25 cellular contexts compared by ENCODE assay signal in genomic region chr17:59202320-59202719, GRCh38. TPM values are rescaled to one million over a fixed set of nuclear protein-coding genes. Genes with fewer than 3 reads are reported as not detected.
DNase-seq lines count a peak whose midpoint lies in the region; ATAC-seq, FAIRE-seq and TF ChIP-seq lines count a peak whose summit lies in the region.
"Had no signal": no experiment of that assay in that cellular context is flagged by ENCODE, and none has a peak within 500 bp of the region (broad histone marks: within the 10 kb centered on the region; RNA-seq: fewer than 3 reads in every experiment).

No MANE protein-coding gene starts in this region.

- CTCF ChIA-PET in HCT116 (lab: Charles Lee), result no interaction called here
- CTCF ChIA-PET in OCI-LY7 (lab: Charles Lee; ENCODE audit: unreplicated experiment), result no interaction called here
- CTCF ChIA-PET in GM12878 (lab: Yijun Ruan, JAX), result no interaction called here
- CTCF ChIA-PET in CD4-positive, alpha-beta memory T cell (lab: Charles Lee; ENCODE audit: partially characterized antibody), result no interaction called here

- TF ChIP-seq EP300 in GM12878 (IDR thresholded peaks at IDR 0.05; ENCODE audit: borderline replicate concordance in 1 of 2, control insufficient read depth in 1 of 2, low read depth in 2 of 2, low read length in 2 of 2), result no peak

- peaks cover 23% of the 10 kb centered on the region for H3K36me3 Mint-ChIP-seq in activated T-helper 2 cell treated with anti-CD3 and anti-CD28 coated beads, Interferon-gamma antibody, Interleukin-2, Interleukin-4, amounts not matched to agents 10 μg/mL and 5 μg/mL and 100 μg/mL, durations not matched to agents 14 hours and 24 hours and 36 hours (ENCODE audit: low read depth)
- H3K36me3 Mint-ChIP-seq in CD4-positive, alpha-beta memory T cell, result no peaks in the 10 kb centered on the region
- H3K36me3 Mint-ChIP-seq: CD8-positive, alpha-beta memory T cell had no signal

- TF ChIP-seq CTCF in HCT116 (IDR thresholded peaks at IDR 0.05 in 2 of 3, conservative IDR thresholded peaks at IDR 0.05 in 1 of 3; ENCODE audit: borderline replicate concordance in 1 of 3, insufficient read depth in 1 of 3, low read depth in 2 of 3, low read length in 2 of 3) (no peak), OCI-LY7 (conservative IDR thresholded peaks at IDR 0.05; ENCODE audit: low read length) (no peak), GM12878 (IDR thresholded peaks at IDR 0.05 in 2 of 3, conservative IDR thresholded peaks at IDR 0.05 in 1 of 3; ENCODE audit: control insufficient read depth in 2 of 3, extremely low read depth in 1 of 3, insufficient read depth in 1 of 3, low read depth in 3 of 3, low read length in 3 of 3) (no peak), osteoblast (IDR thresholded peaks at IDR 0.05; ENCODE audit: extremely low read depth, low read depth, low read length) (no peak)

- 46% methylated on average over 1 of the region's 1 CpG for WGBS in GM12878 (ENCODE audit: insufficient coverage, insufficient replicate concordance, low lambda C conversion rate, missing lambda C conversion rate)

- TF ChIP-seq RAD21 in HCT116 (IDR thresholded peaks at IDR 0.05; ENCODE audit: low read depth) (no peak), GM12878 (IDR thresholded peaks at IDR 0.05; ENCODE audit: insufficient read depth, low read depth, low read length) (no peak)

- H3K79me2 ChIP-seq in HCT116 (ENCODE audit: insufficient read depth, low read length), result no peaks in the 10 kb centered on the region
- H3K79me2 ChIP-seq in OCI-LY7 (ENCODE audit: insufficient read depth, low read depth, low read length), result no peaks in the 10 kb centered on the region
- no peaks in the 10 kb centered on the region for H3K79me2 ChIP-seq in GM12878 (ENCODE audit: control insufficient read depth, insufficient read depth, low read length)
- H3K79me2 ChIP-seq in osteoblast (ENCODE audit: insufficient read depth, low read length), result no peaks in the 10 kb centered on the region

- H3K36me3 ChIP-seq in HCT116 (ENCODE audit: control insufficient read depth in 1 of 2, insufficient read depth in 2 of 2, low read length in 2 of 2), result peaks cover 25 to 51% of the 10 kb centered on the region in 2 experiments
- peaks cover 69% of the 10 kb centered on the region for H3K36me3 ChIP-seq in OCI-LY7 (ENCODE audit: insufficient read depth, low read length)
- H3K36me3 ChIP-seq in GM12878 (ENCODE audit: control insufficient read depth in 2 of 2, insufficient read depth in 2 of 2, low read length in 1 of 2), result peaks cover 0 to 16% of the 10 kb centered on the region in 2 experiments; a peak in 2 of 4 replicates
- H3K36me3 ChIP-seq in osteoblast (ENCODE audit: insufficient read depth, low read length), result peaks cover 24% of the 10 kb centered on the region
- H3K36me3 ChIP-seq in CD4-positive, alpha-beta memory T cell (ENCODE audit: insufficient read depth, low read length), result no peaks in the 10 kb centered on the region

- no peak overlapping the region for H3K4me3 Mint-ChIP-seq in activated T-helper 2 cell treated with anti-CD3 and anti-CD28 coated beads, Interferon-gamma antibody, Interleukin-2, Interleukin-4, amounts not matched to agents 10 μg/mL and 5 μg/mL and 100 μg/mL, durations not matched to agents 14 hours and 24 hours and 36 hours (ENCODE audit: low read depth)
- H3K4me3 Mint-ChIP-seq in CD4-positive, alpha-beta memory T cell, result no peak overlapping the region
- H3K4me3 Mint-ChIP-seq: B cell; CD4-positive, alpha-beta T cell; CD8-positive, alpha-beta memory T cell had no signal

- H3K9me2 ChIP-seq in HCT116 (ENCODE audit: insufficient read depth) (no peaks in the 10 kb centered on the region), OCI-LY7 (ENCODE audit: insufficient read depth, low read length) (no peaks in the 10 kb centered on the region)

- H3K9me3 ChIP-seq in HCT116 (ENCODE audit: control insufficient read depth in 1 of 2, insufficient read depth in 1 of 2, low read depth in 1 of 2, low read length in 2 of 2), result no peaks in the 10 kb centered on the region
- H3K9me3 ChIP-seq in OCI-LY7 (ENCODE audit: low read length), result no peaks in the 10 kb centered on the region
- no peaks in the 10 kb centered on the region for H3K9me3 ChIP-seq in GM12878 (replicated peaks; ENCODE audit: control insufficient read depth, insufficient read depth, low read length)
- H3K9me3 ChIP-seq in osteoblast (ENCODE audit: low read depth, low read length), result no peaks in the 10 kb centered on the region
- no peaks in the 10 kb centered on the region for H3K9me3 ChIP-seq in CD4-positive, alpha-beta memory T cell (ENCODE audit: control insufficient read depth in 1 of 2, low read length in 2 of 2)
- H3K9me3 ChIP-seq: A549; BLaER1 treated with 17β-estradiol and CSF1 and Interleukin-3, amounts not matched to agents 10 nM and 100 nM had no signal

- H3K27ac ChIP-seq in HCT116 (ENCODE audit: low read depth, low read length) (no peak overlapping the region), OCI-LY7 (ENCODE audit: low read depth, low read length, poor library complexity, severe bottlenecking) (no peak overlapping the region), GM12878 (ENCODE audit: control insufficient read depth, insufficient read depth) (no peak overlapping the region), osteoblast (ENCODE audit: low read depth, low read length) (no peak overlapping the region)
- no peak overlapping the region for H3K27ac ChIP-seq in CD4-positive, alpha-beta memory T cell (ENCODE audit: low read depth, low read length)
- H3K27ac ChIP-seq: 22Rv1; A549; BLaER1 treated with 17β-estradiol and CSF1 and Interleukin-3, amounts not matched to agents 10 nM and 100 nM; C4-2B had no signal

- DNase-seq in HCT116 (ENCODE audit: low read depth, low spot score) (no peak), OCI-LY7 (ENCODE audit: low spot score) (no peak), GM12878 (ENCODE audit: low read depth, low spot score) (no peak), osteoblast (ENCODE audit: insufficient read length, low spot score, missing footprints) (peak; percentile 52)
- no peak for DNase-seq in activated T-helper 2 cell treated with anti-CD3 and anti-CD28 coated beads, Interferon-gamma antibody, Interleukin-2, Interleukin-4, amounts not matched to agents 10 μg/mL and 5 μg/mL and 100 μg/mL, durations not matched to agents 14 hours and 24 hours and 36 hours (ENCODE audit: low spot score)
- DNase-seq in CD4-positive, alpha-beta memory T cell, result no peak
- DNase-seq: AML-193; CD4-positive, alpha-beta T cell; CD8-positive, alpha-beta memory T cell; COR-L47; DMS 273 treated with DMSO at 0.1 percent for 48 hours; DMS153; DMS53; DMS79; DND-41; EL; GDM1 had no signal

- H3K9me3 Mint-ChIP-seq in activated T-helper 2 cell treated with anti-CD3 and anti-CD28 coated beads, Interferon-gamma antibody, Interleukin-2, Interleukin-4, amounts not matched to agents 10 μg/mL and 5 μg/mL and 100 μg/mL, durations not matched to agents 14 hours and 24 hours and 36 hours, result no peaks in the 10 kb centered on the region
- no peaks in the 10 kb centered on the region for H3K9me3 Mint-ChIP-seq in CD4-positive, alpha-beta memory T cell
- H3K9me3 Mint-ChIP-seq: CD4-positive, alpha-beta T cell; CD8-positive, alpha-beta memory T cell had no signal

- H2AFZ ChIP-seq in HCT116 (ENCODE audit: low read depth, low read length, poor library complexity, severe bottlenecking) (no peak overlapping the region), OCI-LY7 (ENCODE audit: low read length) (no peak overlapping the region), GM12878 (ENCODE audit: control insufficient read depth, low read depth, low read length) (no peak overlapping the region), osteoblast (ENCODE audit: low read length) (no peak overlapping the region)

- BruUV-seq in HCT116 (replicated peaks; lab: Mats Ljungman, UMichigan) (TSS peak; percentile 38), OCI-LY7 (replicated peaks; lab: Mats Ljungman, UMichigan) (TSS peak; percentile 64), GM12878 (replicated peaks; lab: Mats Ljungman, UMichigan) (TSS peak; percentile 66)

- H3K4me2 ChIP-seq in HCT116 (ENCODE audit: low read length), result no peak overlapping the region
- no peak overlapping the region for H3K4me2 ChIP-seq in OCI-LY7 (ENCODE audit: low read length)
- H3K4me2 ChIP-seq in GM12878 (ENCODE audit: control insufficient read depth, insufficient read depth), result no peak overlapping the region
- H3K4me2 ChIP-seq in osteoblast (ENCODE audit: insufficient read depth, low read length), result no peak overlapping the region
- H3K4me2 ChIP-seq: A549; BLaER1 treated with 17β-estradiol and CSF1 and Interleukin-3, amounts not matched to agents 10 nM and 100 nM had no signal

- SMC1A ChIA-PET in GM12878 (lab: Charles Lee; ENCODE audit: uncharacterized antibody, unreplicated experiment), result interaction anchor here (0.6 kb wide), 1 partner anchor 361 kb away, joined by 3 read pairs; no protein-coding TSS in a partner anchor

- no peak overlapping the region for H3K4me3 ChIP-seq in HCT116 (replicated peaks in 1 of 2; ENCODE audit: low read depth in 1 of 2, low read length in 2 of 2)
- no peak overlapping the region for H3K4me3 ChIP-seq in OCI-LY7 (ENCODE audit: low read depth, low read length, poor library complexity, severe bottlenecking)
- no peak overlapping the region for H3K4me3 ChIP-seq in GM12878
- no peak overlapping the region for H3K4me3 ChIP-seq in osteoblast (ENCODE audit: insufficient read depth, low read length)
- no peak overlapping the region for H3K4me3 ChIP-seq in CD4-positive, alpha-beta memory T cell (ENCODE audit: low read length in 2 of 2)
- H3K4me3 ChIP-seq: A549; BLaER1 treated with 17β-estradiol and CSF1 and Interleukin-3, amounts not matched to agents 10 nM and 100 nM had no signal

- H3K27me3 ChIP-seq in HCT116 (ENCODE audit: insufficient read depth, low read length), result no peaks in the 10 kb centered on the region
- H3K27me3 ChIP-seq in GM12878 (replicated peaks in 1 of 2; ENCODE audit: control insufficient read depth in 2 of 2, insufficient read depth in 2 of 2, low read length in 1 of 2), result no peaks in the 10 kb centered on the region
- no peaks in the 10 kb centered on the region for H3K27me3 ChIP-seq in osteoblast (ENCODE audit: insufficient read depth, low read length)
- H3K27me3 ChIP-seq in CD4-positive, alpha-beta memory T cell (ENCODE audit: insufficient read depth, low read length), result no peaks in the 10 kb centered on the region
- H3K27me3 ChIP-seq: BLaER1 treated with 17β-estradiol and CSF1 and Interleukin-3, amounts not matched to agents 10 nM and 100 nM had no signal

- H3K27ac Mint-ChIP-seq in activated T-helper 2 cell treated with anti-CD3 and anti-CD28 coated beads, Interferon-gamma antibody, Interleukin-2, Interleukin-4, amounts not matched to agents 10 μg/mL and 5 μg/mL and 100 μg/mL, durations not matched to agents 14 hours and 24 hours and 36 hours, result no peak overlapping the region
- no peak overlapping the region for H3K27ac Mint-ChIP-seq in CD4-positive, alpha-beta memory T cell
- H3K27ac Mint-ChIP-seq: B cell; CD4-positive, alpha-beta T cell; CD8-positive, alpha-beta memory T cell had no signal

- H3K4me1 Mint-ChIP-seq in activated T-helper 2 cell treated with anti-CD3 and anti-CD28 coated beads, Interferon-gamma antibody, Interleukin-2, Interleukin-4, amounts not matched to agents 10 μg/mL and 5 μg/mL and 100 μg/mL, durations not matched to agents 14 hours and 24 hours and 36 hours (ENCODE audit: low read depth), result no peaks in the 10 kb centered on the region
- H3K4me1 Mint-ChIP-seq in CD4-positive, alpha-beta memory T cell, result no peaks in the 10 kb centered on the region
- H3K4me1 Mint-ChIP-seq: B cell; CD8-positive, alpha-beta memory T cell had no signal

- H4K20me1 ChIP-seq in HCT116 (ENCODE audit: insufficient read depth), result no peaks in the 10 kb centered on the region
- H4K20me1 ChIP-seq in OCI-LY7 (ENCODE audit: insufficient read depth, low read length), result no peaks in the 10 kb centered on the region
- no peaks in the 10 kb centered on the region for H4K20me1 ChIP-seq in GM12878 (ENCODE audit: control insufficient read depth, insufficient read depth)
- H4K20me1 ChIP-seq in osteoblast (ENCODE audit: insufficient read depth, low read length), result no peaks in the 10 kb centered on the region
- H4K20me1 ChIP-seq: BLaER1 treated with 17β-estradiol and CSF1 and Interleukin-3, amounts not matched to agents 10 nM and 100 nM had no signal

- H3K9ac ChIP-seq in HCT116 (ENCODE audit: low read length), result no peak overlapping the region
- no peak overlapping the region for H3K9ac ChIP-seq in GM12878 (ENCODE audit: control insufficient read depth, insufficient read depth, low read length)
- H3K9ac ChIP-seq: BLaER1 treated with 17β-estradiol and CSF1 and Interleukin-3, amounts not matched to agents 10 nM and 100 nM had no signal

- no peaks in the 10 kb centered on the region for H3K27me3 Mint-ChIP-seq in activated T-helper 2 cell treated with anti-CD3 and anti-CD28 coated beads, Interferon-gamma antibody, Interleukin-2, Interleukin-4, amounts not matched to agents 10 μg/mL and 5 μg/mL and 100 μg/mL, durations not matched to agents 14 hours and 24 hours and 36 hours (ENCODE audit: low read depth)
- H3K27me3 Mint-ChIP-seq in CD4-positive, alpha-beta memory T cell, result no peaks in the 10 kb centered on the region
- H3K27me3 Mint-ChIP-seq: B cell; CD4-positive, alpha-beta T cell had no signal

- ATAC-seq in HCT116 (no peak), GM12878 (no peak), GM19467 (IDR thresholded peaks at IDR 0.05; ENCODE audit: unreplicated experiment) (no peak)
- ATAC-seq: A549 had no signal

- POLR2A ChIA-PET in HCT116 (lab: Charles Lee) (no interaction called here), OCI-LY7 (lab: Charles Lee) (interaction anchor here (1.6 kb wide), 1 partner anchor 8 kb away, joined by 6 read pairs; the partner anchor contains the start of gene SMG8), GM12878 (lab: Charles Lee) (no interaction called here)
- POLR2A ChIA-PET in CD4-positive, alpha-beta memory T cell (lab: Charles Lee; ENCODE audit: partially characterized antibody), result interaction anchor here (0.6 kb wide), 1 partner anchor 19 kb away, joined by 5 read pairs; no protein-coding TSS in a partner anchor

- no peaks in the 10 kb centered on the region for H3K4me1 ChIP-seq in HCT116 (ENCODE audit: control insufficient read depth in 1 of 2, insufficient read depth in 2 of 2, low read length in 2 of 2)
- H3K4me1 ChIP-seq in OCI-LY7 (ENCODE audit: insufficient read depth, low read length, poor library complexity, severe bottlenecking), result no peaks in the 10 kb centered on the region
- no peaks in the 10 kb centered on the region for H3K4me1 ChIP-seq in GM12878 (ENCODE audit: control insufficient read depth, insufficient read depth, low read length)
- H3K4me1 ChIP-seq in osteoblast (ENCODE audit: insufficient read depth, low read length), result no peaks in the 10 kb centered on the region
- H3K4me1 ChIP-seq in CD4-positive, alpha-beta memory T cell (ENCODE audit: insufficient read depth, low read length), result no peaks in the 10 kb centered on the region
- H3K4me1 ChIP-seq: A549; BLaER1 treated with 17β-estradiol and CSF1 and Interleukin-3, amounts not matched to agents 10 nM and 100 nM had no signal

- intact Hi-C loops in HCT116 (cut with micrococcal nuclease), result no loop called here
- intact Hi-C loops in OCI-LY7 (cut with micrococcal nuclease; ENCODE audit: unreplicated experiment), result no loop called here
- intact Hi-C loops in GM12878 (cut with micrococcal nuclease; ENCODE audit: unreplicated experiment), result no loop called here
- intact Hi-C loops in activated T-helper 2 cell treated with anti-CD3 and anti-CD28 coated beads, Interferon-gamma antibody, Interleukin-2, Interleukin-4, amounts not matched to agents 10 μg/mL and 5 μg/mL and 100 μg/mL, durations not matched to agents 14 hours and 24 hours and 36 hours (cut with micrococcal nuclease), result no loop called here
- intact Hi-C loops in CD4-positive, alpha-beta memory T cell (cut with micrococcal nuclease), result no loop called here

- FAIRE-seq in GM12878 (lab: Jason Lieb, UNC), result no peak
- FAIRE-seq: A549, GM12891, GM18507 had no signal

- in situ Hi-C loops in GM12878 (cut with MboI), result no loop called here

- no peak for TF ChIP-seq POLR2A in HCT116 (IDR thresholded peaks at IDR 0.05; ENCODE audit: borderline replicate concordance, extremely low read depth, insufficient read depth, insufficient read length)
- no peak for TF ChIP-seq POLR2A in GM12878 (IDR thresholded peaks at IDR 0.05; ENCODE audit: low read depth, low read length)

- RAD21 ChIA-PET in HCT116 (lab: Charles Lee; ENCODE audit: low non-redundant PET in 1 of 2, low total read pairs in 2 of 2, uncharacterized antibody in 2 of 2, unreplicated experiment in 2 of 2) (no interaction called here), GM12878 (lab: Charles Lee; ENCODE audit: unreplicated experiment) (no interaction called here)

RNA-seq across cellular contexts. Expression of gene SMG8, which starts 7.5 kb away (rescaled TPM):
- total RNA-seq in HCT116 (2021; ENCODE audit: unreplicated experiment) (21.5 TPM), OCI-LY7 (2022) (16.5 and 17.3 TPM in 2 replicates), GM12878 (2014; rRNA removed) (17.5 and 20.0 TPM in 2 replicates), GM12878 (2014; rRNA removed; fragmentation: Illumina TruSeq; extraction: Trizol) (17.3 and 17.7 TPM in 2 replicates), GM12878 (2021) (13.6 and 14.6 TPM in 2 replicates), osteoblast (19.7 and 21.7 TPM in 2 replicates)
- polyA plus RNA-seq in HCT116 (2012), result 9.3 and 12.4 TPM in 2 replicates
- 16.4 and 19.9 TPM in 2 replicates for total RNA-seq in OCI-LY7 (2014; rRNA removed; shearing (Covaris generic))
- 26.1 and 28.2 TPM in 2 replicates for total RNA-seq in GM12878 (2013; cell fraction: nucleolus; rRNA removed)
- polyA plus RNA-seq in GM12878 (2011; ENCODE audit: low read depth), result 7.7 TPM
- polyA plus RNA-seq in GM12878 (2011; rRNA removed) (15.6 and 16.9 TPM in 2 replicates), GM12878 (2014; fragmentation: Illumina TruSeq; extraction: Trizol) (15.6 and 18.9 TPM in 2 replicates), GM12878 (2014; fragmentation: Nextera tagmentation; extraction: Ambion mirVana) (1 to 10 TPM; 2.8 to 3.8 TPM), GM12878 (2014; rRNA removed) (10.3 and 11.1 TPM in 2 replicates), GM12878 (2016; fragmentation: Nextera tagmentation; extraction: Ambion mirVana) (10 to 100 TPM; 15.8 to 16.8 TPM)
- 12.3 and 12.9 TPM in 2 replicates for polyA plus RNA-seq in GM12878 (2011; cell fraction: cytosol; rRNA removed)
- 10.8 and 11.1 TPM in 2 replicates for polyA plus RNA-seq in GM12878 (2011; cell fraction: nucleus; rRNA removed)
- polyA plus RNA-seq in GM12878 (2012), result 8.3 and 10.5 TPM in 2 replicates
- polyA minus RNA-seq in GM12878 (2011; rRNA and poly(A)+ RNA removed), result 18.4 and 24.5 TPM in 2 replicates
- polyA minus RNA-seq in GM12878 (2011; cell fraction: cytosol; rRNA and poly(A)+ RNA removed), result 5.6 and 6.1 TPM in 2 replicates
- 17.4 and 19.6 TPM in 2 replicates for polyA minus RNA-seq in GM12878 (2011; cell fraction: nucleus; rRNA and poly(A)+ RNA removed)
- total RNA-seq in activated T-helper 2 cell treated with anti-CD3 and anti-CD28 coated beads, Interferon-gamma antibody, Interleukin-2, Interleukin-4, amounts not matched to agents 10 μg/mL and 5 μg/mL and 100 μg/mL, durations not matched to agents 14 hours and 24 hours and 36 hours, result 20.6 and 20.8 TPM in 2 replicates
- 10 to 100 TPM; 18.6 to 19.3 TPM for total RNA-seq in CD4-positive, alpha-beta memory T cell
- 10 to 100 TPM; 15.9 to 16.8 TPM for polyA plus RNA-seq in CD4-positive, alpha-beta memory T cell

RNA-seq across cellular contexts. Expression of gene GDPD1, which starts 18.0 kb away (rescaled TPM):
- total RNA-seq in HCT116 (2021; ENCODE audit: unreplicated experiment), result 13.7 TPM
- 6.7 and 8.9 TPM in 2 replicates for polyA plus RNA-seq in HCT116 (2012)
- total RNA-seq in OCI-LY7 (2014; rRNA removed; shearing (Covaris generic)), result 0.51 and 1.3 TPM in 2 replicates
- 3.6 and 5.0 TPM in 2 replicates for total RNA-seq in OCI-LY7 (2022)
- 9.9 and 11.4 TPM in 2 replicates for total RNA-seq in GM12878 (2013; cell fraction: nucleolus; rRNA removed)
- 0.56 and 0.65 TPM in 2 replicates for total RNA-seq in GM12878 (2014; rRNA removed)
- 0.81 and 1.3 TPM in 2 replicates for total RNA-seq in GM12878 (2014; rRNA removed; fragmentation: Illumina TruSeq; extraction: Trizol)
- total RNA-seq in GM12878 (2021), result 0.64 and 0.74 TPM in 2 replicates
- 0.42 TPM for polyA plus RNA-seq in GM12878 (2011; ENCODE audit: low read depth)
- 1.6 and 3.3 TPM in 2 replicates for polyA plus RNA-seq in GM12878 (2011; rRNA removed)
- polyA plus RNA-seq in GM12878 (2011; cell fraction: cytosol; rRNA removed), result 0.43 and 0.63 TPM in 2 replicates
- 0.94 and 0.97 TPM in 2 replicates for polyA plus RNA-seq in GM12878 (2011; cell fraction: nucleus; rRNA removed)
- polyA plus RNA-seq in GM12878 (2012), result 0.58 TPM in 2 replicates
- 0.88 and 1.6 TPM in 2 replicates for polyA plus RNA-seq in GM12878 (2014; fragmentation: Illumina TruSeq; extraction: Trizol)
- under 1 TPM; 0.18 to 0.40 TPM for polyA plus RNA-seq in GM12878 (2014; fragmentation: Nextera tagmentation; extraction: Ambion mirVana)
- 0.34 and 0.79 TPM in 2 replicates for polyA plus RNA-seq in GM12878 (2014; rRNA removed)
- under 1 TPM; 0.54 to 0.64 TPM for polyA plus RNA-seq in GM12878 (2016; fragmentation: Nextera tagmentation; extraction: Ambion mirVana)
- 1.0 and 1.8 TPM in 2 replicates for polyA minus RNA-seq in GM12878 (2011; rRNA and poly(A)+ RNA removed)
- 1.0 TPM in 1 of 2 replicates, not detected in the other for polyA minus RNA-seq in GM12878 (2011; cell fraction: cytosol; rRNA and poly(A)+ RNA removed)
- 0.97 and 2.7 TPM in 2 replicates for polyA minus RNA-seq in GM12878 (2011; cell fraction: nucleus; rRNA and poly(A)+ RNA removed)
- 1.1 and 2.4 TPM in 2 replicates for total RNA-seq in osteoblast
- total RNA-seq in activated T-helper 2 cell treated with anti-CD3 and anti-CD28 coated beads, Interferon-gamma antibody, Interleukin-2, Interleukin-4, amounts not matched to agents 10 μg/mL and 5 μg/mL and 100 μg/mL, durations not matched to agents 14 hours and 24 hours and 36 hours, result 2.3 and 2.7 TPM in 2 replicates
- total RNA-seq in CD4-positive, alpha-beta memory T cell, result 1 to 10 TPM; 4.5 to 5.3 TPM
- polyA plus RNA-seq in CD4-positive, alpha-beta memory T cell, result 1 to 10 TPM in 1 of 2 donors, under 1 TPM in 1; 0.88 to 2.8 TPM

RNA-seq across cellular contexts. Expression of gene PRR11, which starts 46.8 kb away (rescaled TPM):
- total RNA-seq in HCT116 (2021; ENCODE audit: unreplicated experiment) (86.7 TPM), OCI-LY7 (2022) (106 and 123 TPM in 2 replicates), GM12878 (2014; rRNA removed) (20.8 and 21.2 TPM in 2 replicates), GM12878 (2014; rRNA removed; fragmentation: Illumina TruSeq; extraction: Trizol) (73.9 and 74.4 TPM in 2 replicates), GM12878 (2021) (51.3 and 54.0 TPM in 2 replicates), osteoblast (3.8 and 418 TPM in 2 replicates)
- polyA plus RNA-seq in HCT116 (2012), result 53.5 and 82.5 TPM in 2 replicates
- total RNA-seq in OCI-LY7 (2014; rRNA removed; shearing (Covaris generic)), result 21.9 and 27.3 TPM in 2 replicates
- 9.7 and 11.0 TPM in 2 replicates for total RNA-seq in GM12878 (2013; cell fraction: nucleolus; rRNA removed)
- 18.2 TPM for polyA plus RNA-seq in GM12878 (2011; ENCODE audit: low read depth)
- polyA plus RNA-seq in GM12878 (2011; rRNA removed) (78.3 and 95.1 TPM in 2 replicates), GM12878 (2014; fragmentation: Illumina TruSeq; extraction: Trizol) (97.0 and 99.8 TPM in 2 replicates), GM12878 (2014; fragmentation: Nextera tagmentation; extraction: Ambion mirVana) (10 to 100 TPM; 32.6 to 49.8 TPM), GM12878 (2014; rRNA removed) (46.8 and 49.7 TPM in 2 replicates), GM12878 (2016; fragmentation: Nextera tagmentation; extraction: Ambion mirVana) (10 to 100 TPM; 39.8 to 46.2 TPM)
- polyA plus RNA-seq in GM12878 (2011; cell fraction: cytosol; rRNA removed), result 60.4 and 69.0 TPM in 2 replicates
- 7.3 and 15.0 TPM in 2 replicates for polyA plus RNA-seq in GM12878 (2011; cell fraction: nucleus; rRNA removed)
- polyA plus RNA-seq in GM12878 (2012), result 35.8 and 40.1 TPM in 2 replicates
- 95.1 and 98.6 TPM in 2 replicates for polyA minus RNA-seq in GM12878 (2011; rRNA and poly(A)+ RNA removed)
- 39.4 and 48.4 TPM in 2 replicates for polyA minus RNA-seq in GM12878 (2011; cell fraction: cytosol; rRNA and poly(A)+ RNA removed)
- 5.8 and 8.9 TPM in 2 replicates for polyA minus RNA-seq in GM12878 (2011; cell fraction: nucleus; rRNA and poly(A)+ RNA removed)
- 50.2 and 51.5 TPM in 2 replicates for total RNA-seq in activated T-helper 2 cell treated with anti-CD3 and anti-CD28 coated beads, Interferon-gamma antibody, Interleukin-2, Interleukin-4, amounts not matched to agents 10 μg/mL and 5 μg/mL and 100 μg/mL, durations not matched to agents 14 hours and 24 hours and 36 hours
- total RNA-seq in CD4-positive, alpha-beta memory T cell, result 1 to 10 TPM in 1 of 2 experiments, under 1 TPM in 1; 0.93 to 2.1 TPM
- polyA plus RNA-seq in CD4-positive, alpha-beta memory T cell, result under 1 TPM; 0.37 to 0.61 TPM

RNA-seq across cellular contexts. Expression of gene SKA2, which starts 47.3 kb away (rescaled TPM):
- total RNA-seq in HCT116 (2021; ENCODE audit: unreplicated experiment) (72.8 TPM), OCI-LY7 (2022) (106 and 117 TPM in 2 replicates), GM12878 (2014; rRNA removed) (57.8 and 59.5 TPM in 2 replicates), GM12878 (2014; rRNA removed; fragmentation: Illumina TruSeq; extraction: Trizol) (123 and 131 TPM in 2 replicates), GM12878 (2021) (65.9 and 66.8 TPM in 2 replicates), osteoblast (22.4 and 32.6 TPM in 2 replicates)
- 22.3 and 38.5 TPM in 2 replicates for polyA plus RNA-seq in HCT116 (2012)
- total RNA-seq in OCI-LY7 (2014; rRNA removed; shearing (Covaris generic)), result 82.5 and 106 TPM in 2 replicates
- 9.8 and 11.1 TPM in 2 replicates for total RNA-seq in GM12878 (2013; cell fraction: nucleolus; rRNA removed)
- polyA plus RNA-seq in GM12878 (2011; ENCODE audit: low read depth), result 63.5 TPM
- polyA plus RNA-seq in GM12878 (2011; rRNA removed) (40.3 and 72.1 TPM in 2 replicates), GM12878 (2014; fragmentation: Illumina TruSeq; extraction: Trizol) (137 and 168 TPM in 2 replicates), GM12878 (2014; fragmentation: Nextera tagmentation; extraction: Ambion mirVana) (100 to 1,000 TPM; 110 to 114 TPM), GM12878 (2014; rRNA removed) (71.4 and 82.5 TPM in 2 replicates), GM12878 (2016; fragmentation: Nextera tagmentation; extraction: Ambion mirVana) (100 to 1,000 TPM; 124 to 133 TPM)
- 14.0 and 17.8 TPM in 2 replicates for polyA plus RNA-seq in GM12878 (2011; cell fraction: cytosol; rRNA removed)
- 8.0 and 8.6 TPM in 2 replicates for polyA plus RNA-seq in GM12878 (2011; cell fraction: nucleus; rRNA removed)
- polyA plus RNA-seq in GM12878 (2012), result 56.2 and 87.0 TPM in 2 replicates
- 14.1 and 15.5 TPM in 2 replicates for polyA minus RNA-seq in GM12878 (2011; rRNA and poly(A)+ RNA removed)
- polyA minus RNA-seq in GM12878 (2011; cell fraction: cytosol; rRNA and poly(A)+ RNA removed), result 9.5 and 12.6 TPM in 2 replicates
- 6.2 and 18.9 TPM in 2 replicates for polyA minus RNA-seq in GM12878 (2011; cell fraction: nucleus; rRNA and poly(A)+ RNA removed)
- total RNA-seq in activated T-helper 2 cell treated with anti-CD3 and anti-CD28 coated beads, Interferon-gamma antibody, Interleukin-2, Interleukin-4, amounts not matched to agents 10 μg/mL and 5 μg/mL and 100 μg/mL, durations not matched to agents 14 hours and 24 hours and 36 hours, result 62.2 and 69.9 TPM in 2 replicates
- total RNA-seq in CD4-positive, alpha-beta memory T cell, result 10 to 100 TPM; 19.6 to 21.9 TPM
- 10 to 100 TPM; 36.4 to 43.1 TPM for polyA plus RNA-seq in CD4-positive, alpha-beta memory T cell

Comparison
In these comparisons a context has a peak if more than half of its experiments do, and no peak if none do; other contexts are left out.
1. POLR2A ChIA-PET loops: an anchor here in OCI-LY7 (1.6 kb wide) and CD4-positive, alpha-beta memory T cell (0.6 kb wide); none called in HCT116 and GM12878.